8 cellular contexts compared by ENCODE assay signal in the genomic region with DNA sequence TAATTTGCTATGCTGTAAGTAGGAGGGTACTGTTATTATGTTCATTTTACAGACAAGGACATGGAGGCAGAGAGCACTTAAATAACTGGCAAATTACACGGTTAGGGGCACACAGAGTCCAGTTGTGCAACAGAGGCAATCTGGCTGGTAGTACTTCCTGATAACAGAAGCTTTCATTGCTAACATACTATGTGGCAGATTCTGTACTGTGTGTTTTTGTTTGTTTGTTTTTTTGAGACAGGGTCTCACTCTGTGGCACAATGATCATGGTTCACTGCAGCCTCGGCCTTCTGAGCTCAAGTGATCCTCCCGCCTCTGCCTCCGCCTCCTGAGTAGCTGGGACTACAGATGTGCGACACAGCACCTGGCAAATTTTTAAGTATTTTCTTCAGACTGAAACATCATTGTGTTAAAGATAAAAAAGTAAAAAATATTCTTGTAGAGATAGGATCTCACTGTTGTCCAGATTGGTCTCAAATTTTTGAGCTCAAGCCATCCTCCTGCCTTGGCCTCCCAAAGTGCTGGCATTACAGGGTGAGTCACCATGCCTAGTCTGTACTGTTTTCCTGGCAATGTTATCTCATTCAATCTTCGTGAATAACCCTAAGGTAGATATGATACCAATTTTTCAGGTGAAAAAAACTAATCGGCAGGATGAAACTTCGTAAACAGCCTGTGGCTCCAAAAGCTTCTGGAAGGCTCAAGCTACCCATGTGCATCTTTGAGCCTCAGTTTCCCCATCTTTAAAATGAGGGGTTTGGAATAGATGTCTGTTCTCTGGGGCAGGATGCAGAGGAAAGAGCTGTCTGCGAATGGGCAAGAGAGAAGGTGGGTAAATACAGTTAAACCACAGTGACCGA. TPM values are rescaled to one million over a fixed set of nuclear protein-coding genes. Genes with fewer than 3 reads are reported as not detected.
DNase-seq lines count a peak whose midpoint lies in the region; ATAC-seq and TF ChIP-seq lines count a peak whose summit lies in the region.

No MANE protein-coding gene starts in this region.

- peak overlapping the region; percentile 94 for H3K4me3 ChIP-seq in fibroblast of villous mesenchyme (ENCODE audit: low read depth, low read length)
- peak overlapping the region; percentile 68 to 96 (median 84) for H3K4me3 ChIP-seq in spleen

- no peaks in the 10 kb centered on the region for H3K36me3 ChIP-seq in spleen

- peaks cover 13 to 51% (median 32%) of the 10 kb centered on the region in 6 donors for H3K4me1 ChIP-seq in spleen

- CTCF ChIA-PET in T-cell (lab: Charles Lee): interaction anchor here (1.0 to 2.5 kb wide), 5 partner anchors 11 to 713 kb away, joined by 3 to 9 read pairs (median 3); no protein-coding TSS in a partner anchor

- H3K27ac ChIP-seq in spleen: peak overlapping the region; percentile 89 to 95 (median 91)

- ATAC-seq in T-cell (replicated peaks in 1 of 4): no peak
- no peak for ATAC-seq in GM18867 (IDR thresholded peaks at IDR 0.05; ENCODE audit: unreplicated experiment)
- no peak for ATAC-seq in HG03378 (IDR thresholded peaks at IDR 0.05; ENCODE audit: unreplicated experiment)

- POLR2A ChIA-PET in T-cell (lab: Charles Lee): interaction anchor here (0.5 to 1.4 kb wide), 3 partner anchors 29 to 76 kb away, joined by 3 to 4 read pairs (median 3); a partner anchor contains a TSS

- 42 to 56% (median 54%) methylated on average over 10 of the region's 10 CpGs for WGBS in spleen, 5 donors

- peak overlapping the region; percentile 85 for H3K27ac Mint-ChIP-seq in T-cell

- H3K9me3 ChIP-seq in spleen: no peaks in the 10 kb centered on the region

- TF ChIP-seq POLR2A in spleen (IDR thresholded peaks at IDR 0.05): no peak

- DNase-seq in DMS53 (lab: John Stamatoyannopoulos, UW): peak; percentile 49
- DNase-seq in DMS53 treated with DMSO at 0.1 percent for 48 hours (lab: John Stamatoyannopoulos, UW; ENCODE audit: unreplicated experiment): no peak
- no peak for DNase-seq in T-cell
- no peak for DNase-seq in fibroblast of villous mesenchyme (ENCODE audit: low read depth)
- DNase-seq in spleen: no peak
- DNase-seq in NCI-H226: no peak

- no peaks in the 10 kb centered on the region for H3K9me3 Mint-ChIP-seq in T-cell

- peaks cover 31 to 36% (median 34%) of the 10 kb centered on the region in 3 donors for H3K4me1 Mint-ChIP-seq in T-cell

- peak overlapping the region; percentile 80 to 82 (median 81) for H3K4me3 Mint-ChIP-seq in T-cell

- no peaks in the 10 kb centered on the region for H3K27me3 ChIP-seq in spleen (replicated peaks in 1 of 7)

- TF ChIP-seq CTCF in fibroblast of villous mesenchyme (IDR thresholded peaks at IDR 0.05; ENCODE audit: insufficient read depth, low read depth, low read length) (no peak), spleen (IDR thresholded peaks at IDR 0.05 in 8 of 11, conservative IDR thresholded peaks at IDR 0.05 in 3 of 11) (no peak)

- intact Hi-C loops in spleen (cut with DNase I; ENCODE audit: low total_unique reads): loop anchor here (5.0 kb wide), 1 partner anchor 198 kb away; a partner anchor contains a TSS

- peaks cover 0 to 1% of the 10 kb centered on the region in 2 donors for H3K27me3 Mint-ChIP-seq in T-cell

- no peaks in the 10 kb centered on the region for H3K36me3 Mint-ChIP-seq in T-cell

RNA-seq across cellular contexts. Expression of a gene that starts 0.9 kb away (rescaled TPM):
- 100 to 1,000 TPM in 1 of 5 donors, 10 to 100 TPM in 4; 43.6 to 119 (median 67.0) TPM for total RNA-seq in T-cell
- total RNA-seq in fibroblast of villous mesenchyme: 79.9 and 91.5 TPM in 2 replicates
- 10 to 100 TPM; 39.2 to 60.2 (median 51.9) TPM for total RNA-seq in spleen
- 10 to 100 TPM; 15.6 to 33.1 (median 20.9) TPM for polyA plus RNA-seq in spleen
